36 cellular contexts compared by ENCODE assay signal in genomic region chr10:127911867-127912257, GRCh38. TPM values are rescaled to one million over a fixed set of nuclear protein-coding genes. Genes with fewer than 3 reads are reported as not detected.
"Had no signal": no experiment of that assay in that cellular context is flagged by ENCODE, and none has a peak within 500 bp of the region (broad histone marks: within the 10 kb centered on the region; RNA-seq: fewer than 3 reads in every experiment).

No MANE protein-coding gene starts in this region.

- ATAC-seq: activated CD8-positive, alpha-beta memory T cell treated with anti-CD3 and anti-CD28 coated beads, Interleukin-2, amount 10 ng/mL, durations not matched to agents 7 days and 5 days; activated T-cell treated with anti-CD3 and anti-CD28 coated beads, Interleukin-2, amount 50 U/mL, for 72 hours; activated T-helper 17 cell treated with anti-CD3 and anti-CD28 coated beads, Interleukin-2, amount 50 U/mL, for 72 hours; Panc1 had no signal

- H3K27ac ChIP-seq: brain microvascular endothelial cell, WERI-Rb-1 had no signal

- H3K36me3 ChIP-seq: brain microvascular endothelial cell, WERI-Rb-1 had no signal

- H3K27me3 ChIP-seq: brain microvascular endothelial cell had no signal

- DNase-seq: activated CD4-positive, alpha-beta memory T cell treated with anti-CD3 and anti-CD28 coated beads, Interleukin-2, amount 10 ng/mL, durations not matched to agents 7 days and 5 days; activated CD4-positive, alpha-beta T cell treated with anti-CD3 and anti-CD28 coated beads for 1 hour; activated CD4-positive, alpha-beta T cell treated with anti-CD3 and anti-CD28 coated beads for 48 hours; activated CD4-positive, CD25-positive, alpha-beta regulatory T cell; activated CD8-positive, alpha-beta memory T cell treated with anti-CD3 and anti-CD28 coated beads for 24 hours; activated CD8-positive, alpha-beta memory T cell treated with anti-CD3 and anti-CD28 coated beads, Interleukin-2, amount 10 ng/mL, durations not matched to agents 7 days and 5 days; activated CD8-positive, alpha-beta memory T cell treated with anti-CD3 and anti-CD28 coated beads, Interleukin-2, amount 50 U/mL, for 48 hours; activated effector memory CD4-positive, alpha-beta T cell treated with anti-CD3 and anti-CD28 coated beads, Interleukin-2, amount 50 U/mL, for 16 hours; activated naive CD4-positive, alpha-beta T cell; activated naive CD4-positive, alpha-beta T cell treated with anti-CD3 and anti-CD28 coated beads, Interleukin-2, amount 50 U/mL, for 16 hours; activated naive CD8-positive, alpha-beta T cell treated with anti-CD3 and anti-CD28 coated beads for 36 hours; activated T-cell treated with anti-CD3 and anti-CD28 coated beads, Interleukin-2, amount 50 U/mL, for 72 hours; amniotic stem cell; aorta; brain microvascular endothelial cell; Karpas-422; KBM-7; NCI-H1105; NCI-H1417 treated with DMSO at 0.1 percent for 48 hours; NCI-H187 treated with DMSO at 0.1 percent for 48 hours; NCI-H2081; NCI-H2227 treated with DMSO at 0.1 percent for 48 hours; NCI-H446; NCI-H510A treated with DMSO at 0.1 percent for 48 hours; NCI-H526 treated with DMSO at 0.1 percent for 48 hours; NCI-H774; SW 1271; T1000; WERI-Rb-1 had no signal

RNA-seq across cellular contexts. Expression of gene CLRN3, which starts 19.1 kb away (rescaled TPM):
- total RNA-seq: activated CD4-positive, alpha-beta memory T cell treated with anti-CD3 and anti-CD28 coated beads, Interleukin-2, amount 10 ng/mL, durations not matched to agents 7 days and 5 days; activated CD8-positive, alpha-beta memory T cell treated with anti-CD3 and anti-CD28 coated beads, Interleukin-2, amount 10 ng/mL, durations not matched to agents 7 days and 5 days; activated naive CD8-positive, alpha-beta T cell treated with anti-CD3 and anti-CD28 coated beads for 36 hours; activated T-cell treated with anti-CD3 and anti-CD28 coated beads, Interleukin-2, amount 50 U/mL, for 72 hours; activated T-helper 17 cell treated with anti-CD3 and anti-CD28 coated beads, Interleukin-2, amount 50 U/mL, for 72 hours; aorta; MCF 10A; RPMI7951; T-helper 1 cell treated with Interleukin-12 subunit alpha and Interleukin-12 subunit beta and Interleukin-4 antibody, amounts not matched to agents 30 ng/mL and 1 ng/mL, for 36 hours; T-helper 2 cell treated with Interferon-gamma antibody and Interleukin-4, amounts not matched to agents 100 ng/mL and 5 ng/mL, for 36 hours had no signal
- polyA plus RNA-seq: IgD-negative memory B cell had no signal
